1 cellular context compared by ENCODE assay signal in genomic region chr20:41027872-41028358, GRCh38.
TF ChIP-seq lines count a peak whose summit lies in the region.

No MANE protein-coding gene starts in this region.

TF ChIP-seq in SK-N-SH, 30 proteins besides CTCF, POLR2A, EP300 and RAD21 (continued from another document):
- TF ChIP-seq TAF1 (IDR thresholded peaks at IDR 0.05; ENCODE audit: borderline replicate concordance, low read depth, low read length) (no peak), FOXJ3 (CRISPR knock-in tag; IDR thresholded peaks at IDR 0.05) (no peak)
